9 cellular contexts compared by ENCODE assay signal in the genomic region with DNA sequence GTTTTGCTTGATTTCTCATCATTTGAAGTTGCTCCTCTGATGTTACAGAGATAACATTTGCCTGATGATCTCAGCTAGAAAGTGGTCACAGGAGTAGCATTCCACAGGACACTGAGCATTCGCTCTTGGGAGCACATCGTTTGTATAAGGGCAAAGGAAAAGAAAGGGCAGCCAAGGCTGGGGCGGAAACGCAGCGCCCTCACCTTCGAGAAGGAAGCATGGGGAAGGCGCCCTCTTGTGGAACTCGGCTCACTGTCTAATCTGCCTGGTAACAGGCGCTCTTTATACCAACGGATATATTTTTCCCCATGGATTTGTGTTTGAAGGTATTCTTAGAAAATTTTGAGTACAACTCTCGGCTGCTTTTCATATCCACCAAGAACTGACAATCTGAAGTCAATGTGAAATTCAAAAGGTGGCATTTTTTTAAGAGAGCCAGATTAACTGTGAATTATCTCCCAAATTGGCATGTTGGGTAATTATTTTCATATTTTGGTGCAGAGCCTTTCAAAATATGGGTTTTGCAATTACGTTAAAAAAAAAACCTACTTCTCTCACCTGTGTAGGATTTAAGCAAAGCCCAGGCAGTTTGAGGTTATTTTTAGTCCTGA.
DNase-seq lines count a peak whose midpoint lies in the region; ATAC-seq and TF ChIP-seq lines count a peak whose summit lies in the region.
"Had no signal": no experiment of that assay in that cellular context is flagged by ENCODE, and none has a peak within 500 bp of the region (broad histone marks: within the 10 kb centered on the region; RNA-seq: fewer than 3 reads in every experiment).

No MANE protein-coding gene starts in this region.

- WGBS in suprapubic skin: 6% methylated on average over 12 of the region's 12 CpGs

- in situ Hi-C loops in KBM-7 (cut with MboI; ENCODE audit: low pct_unique_long_range_greater_than_20kb, low sequenced_read_pairs): no loop called here

- H3K4me3 ChIP-seq in fibroblast of villous mesenchyme (ENCODE audit: low read depth, low read length) (no peak overlapping the region), suprapubic skin (no peak overlapping the region)

- H3K4me3 Mint-ChIP-seq in activated T-helper 2 cell treated with anti-CD3 and anti-CD28 coated beads, Interferon-gamma antibody, Interleukin-2, Interleukin-4, amounts not matched to agents 10 μg/mL and 5 μg/mL and 100 μg/mL, durations not matched to agents 14 hours and 24 hours and 36 hours (ENCODE audit: low read depth): no peak overlapping the region

- no peaks in the 10 kb centered on the region for H3K36me3 Mint-ChIP-seq in activated T-helper 2 cell treated with anti-CD3 and anti-CD28 coated beads, Interferon-gamma antibody, Interleukin-2, Interleukin-4, amounts not matched to agents 10 μg/mL and 5 μg/mL and 100 μg/mL, durations not matched to agents 14 hours and 24 hours and 36 hours (ENCODE audit: low read depth)

- peaks cover 12% of the 10 kb centered on the region for H3K4me1 Mint-ChIP-seq in activated T-helper 2 cell treated with anti-CD3 and anti-CD28 coated beads, Interferon-gamma antibody, Interleukin-2, Interleukin-4, amounts not matched to agents 10 μg/mL and 5 μg/mL and 100 μg/mL, durations not matched to agents 14 hours and 24 hours and 36 hours (ENCODE audit: low read depth)

- ATAC-seq in GM21576 (IDR thresholded peaks at IDR 0.05; ENCODE audit: unreplicated experiment): peak; percentile 89

- H3K9me3 ChIP-seq in suprapubic skin: no peaks in the 10 kb centered on the region

- no peak overlapping the region for H3K27ac Mint-ChIP-seq in activated T-helper 2 cell treated with anti-CD3 and anti-CD28 coated beads, Interferon-gamma antibody, Interleukin-2, Interleukin-4, amounts not matched to agents 10 μg/mL and 5 μg/mL and 100 μg/mL, durations not matched to agents 14 hours and 24 hours and 36 hours

- peaks cover 36% of the 10 kb centered on the region for H3K27me3 Mint-ChIP-seq in activated T-helper 2 cell treated with anti-CD3 and anti-CD28 coated beads, Interferon-gamma antibody, Interleukin-2, Interleukin-4, amounts not matched to agents 10 μg/mL and 5 μg/mL and 100 μg/mL, durations not matched to agents 14 hours and 24 hours and 36 hours (ENCODE audit: low read depth)

- TF ChIP-seq EP300 in suprapubic skin (IDR thresholded peaks at IDR 0.05): no peak

- no peaks in the 10 kb centered on the region for H3K36me3 ChIP-seq in suprapubic skin

- peaks cover 12% of the 10 kb centered on the region for H3K4me1 ChIP-seq in suprapubic skin

- H3K27me3 ChIP-seq in suprapubic skin: no peaks in the 10 kb centered on the region

- no peak for TF ChIP-seq POLR2A in suprapubic skin (IDR thresholded peaks at IDR 0.05)

- TF ChIP-seq CTCF in fibroblast of villous mesenchyme (IDR thresholded peaks at IDR 0.05; ENCODE audit: insufficient read depth, low read depth, low read length) (peak; percentile 86), suprapubic skin (IDR thresholded peaks at IDR 0.05) (peak; percentile 76 to 80)

- no peak overlapping the region for H3K27ac ChIP-seq in suprapubic skin
- H3K27ac ChIP-seq: epithelial cell of prostate had no signal

- peak; percentile 62 for DNase-seq in DMS153 (lab: John Stamatoyannopoulos, UW)
- peak; percentile 73 for DNase-seq in KBM-7
- peak; percentile 78 for DNase-seq in RKO (ENCODE audit: low spot score)
- peak; percentile 63 for DNase-seq in activated T-helper 2 cell treated with anti-CD3 and anti-CD28 coated beads, Interferon-gamma antibody, Interleukin-2, Interleukin-4, amounts not matched to agents 10 μg/mL and 5 μg/mL and 100 μg/mL, durations not matched to agents 14 hours and 24 hours and 36 hours (ENCODE audit: low spot score)
- peak; percentile 79 for DNase-seq in fibroblast of villous mesenchyme (ENCODE audit: low read depth)
- DNase-seq in nucleus accumbens (lab: John Stamatoyannopoulos, UW): peak in 52 of 56 donors; percentile 4 to 86 (median 46)
- peak; percentile 90 for DNase-seq in suprapubic skin (ENCODE audit: low spot score in 2 of 2)

- intact Hi-C loops in activated T-helper 2 cell treated with anti-CD3 and anti-CD28 coated beads, Interferon-gamma antibody, Interleukin-2, Interleukin-4, amounts not matched to agents 10 μg/mL and 5 μg/mL and 100 μg/mL, durations not matched to agents 14 hours and 24 hours and 36 hours (cut with micrococcal nuclease): loop anchor here (2.0 to 10.0 kb wide), 3 partner anchors 85 to 501 kb away; no protein-coding TSS in a partner anchor

- H3K9me3 Mint-ChIP-seq in activated T-helper 2 cell treated with anti-CD3 and anti-CD28 coated beads, Interferon-gamma antibody, Interleukin-2, Interleukin-4, amounts not matched to agents 10 μg/mL and 5 μg/mL and 100 μg/mL, durations not matched to agents 14 hours and 24 hours and 36 hours: no peaks in the 10 kb centered on the region
